ENCODE assay signal across 8 cellular contexts in the genomic region with DNA sequence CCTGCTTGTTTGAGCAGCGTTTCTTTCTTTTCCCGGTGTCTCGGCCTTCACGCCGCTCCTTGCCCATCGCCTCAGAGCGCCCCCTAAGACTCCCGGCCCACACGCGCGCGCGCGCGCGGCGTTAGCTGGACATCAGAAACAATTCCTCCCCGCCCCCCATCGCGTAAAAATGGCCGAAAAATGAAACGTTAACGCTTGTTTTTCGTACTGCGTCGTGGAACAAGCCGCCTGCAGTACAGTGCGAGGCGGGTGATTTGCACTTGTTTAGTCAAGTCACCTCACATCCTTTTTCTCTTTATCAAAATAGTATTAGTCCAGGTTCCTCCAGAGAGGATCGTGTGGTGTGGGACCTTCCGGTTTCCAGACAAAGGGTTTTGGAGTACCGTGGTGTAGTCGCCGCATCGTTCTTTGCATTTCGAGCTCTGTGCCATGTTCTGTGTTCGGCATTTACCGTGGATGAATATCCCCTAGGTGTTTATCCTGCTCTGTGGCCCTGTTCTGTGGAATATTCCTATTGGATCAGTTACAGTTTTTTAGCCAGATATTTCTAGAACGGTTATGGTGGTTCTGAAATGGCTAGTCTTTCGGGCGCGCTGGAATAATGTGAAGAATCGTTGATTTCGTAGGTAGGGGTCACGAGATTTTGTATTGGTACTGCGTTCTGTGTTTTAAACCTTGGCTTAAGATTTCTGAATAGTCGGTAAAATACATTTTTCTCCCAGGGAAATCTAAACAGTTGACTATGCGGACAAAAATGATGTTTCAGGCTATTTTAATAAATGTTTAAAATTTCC. TPM values are rescaled to one million over a fixed set of nuclear protein-coding genes. Genes with fewer than 3 reads are reported as not detected.
A peak's percentile ranks its signal among the peaks of the same experiment; 100 is the strongest.
DNase-seq lines count a peak whose midpoint lies in the region; ATAC-seq and TF ChIP-seq lines count a peak whose summit lies in the region.

No MANE protein-coding gene starts in this region.

- peaks cover 24% of the 10 kb centered on the region for H3K36me3 Mint-ChIP-seq in CD8-positive, alpha-beta T cell
- H3K36me3 Mint-ChIP-seq in activated T-helper 1 cell treated with anti-CD3 and anti-CD28 coated beads, Interleukin-12 subunit alpha, Interleukin-12 subunit beta, Interleukin-2, Interleukin-4 antibody, amounts not matched to agents 30 ng/mL and 10 ng/mL and 1 ng/mL, durations not matched to agents 14 hours and 24 hours and 36 hours (ENCODE audit: low read depth), result peaks cover 22% of the 10 kb centered on the region
- peaks cover 0 to 18% (median 0%) of the 10 kb centered on the region in 5 donors for H3K36me3 Mint-ChIP-seq in naive thymus-derived CD4-positive, alpha-beta T cell

- H3F3A ChIP-seq in OCI-LY1 (ENCODE audit: insufficient read depth, low read length), result no peaks in the 10 kb centered on the region

- H3K9me3 ChIP-seq in CD8-positive, alpha-beta T cell (ENCODE audit: low read length), result no peaks in the 10 kb centered on the region
- no peaks in the 10 kb centered on the region for H3K9me3 ChIP-seq in OCI-LY1 (ENCODE audit: low read length)
- H3K9me3 ChIP-seq in fibroblast of lung (ENCODE audit: control insufficient read depth, insufficient read depth, low read depth, low read length), result no peaks in the 10 kb centered on the region
- no peaks in the 10 kb centered on the region for H3K9me3 ChIP-seq in naive thymus-derived CD4-positive, alpha-beta T cell (ENCODE audit: control insufficient read depth in 2 of 3, low read length in 3 of 3)
- H3K9me3 ChIP-seq in stomach smooth muscle (ENCODE audit: control insufficient read depth in 2 of 2, low read length in 2 of 2), result no peaks in the 10 kb centered on the region

- H3K27ac ChIP-seq in CD8-positive, alpha-beta T cell (ENCODE audit: low read depth, low read length), result peak overlapping the region; percentile 98
- H3K27ac ChIP-seq in OCI-LY1 (ENCODE audit: low read depth, low read length, poor library complexity, severe bottlenecking) (peak overlapping the region; percentile 91), fibroblast of lung (ENCODE audit: insufficient read depth, low read length) (peak overlapping the region; percentile 98), stomach smooth muscle (ENCODE audit: low read length) (peak overlapping the region; percentile 99)
- H3K27ac ChIP-seq in naive thymus-derived CD4-positive, alpha-beta T cell (ENCODE audit: low read depth, low read length), result peak overlapping the region; percentile 98

- peak; percentile 24 to 70 (median 54) for DNase-seq in CD8-positive, alpha-beta T cell
- peak; percentile 50 for DNase-seq in activated T-helper 1 cell treated with anti-CD3 and anti-CD28 coated beads, Interleukin-12 subunit alpha, Interleukin-12 subunit beta, Interleukin-2, Interleukin-4 antibody, amounts not matched to agents 30 ng/mL and 10 ng/mL and 1 ng/mL, durations not matched to agents 14 hours and 24 hours and 36 hours (ENCODE audit: low spot score)
- peak; percentile 80 to 85 for DNase-seq in fibroblast of lung (ENCODE audit: low read depth in 2 of 2)
- peak; percentile 46 to 68 (median 59) for DNase-seq in naive thymus-derived CD4-positive, alpha-beta T cell

- CTCF ChIA-PET in CD8-positive, alpha-beta T cell (lab: Charles Lee), result interaction anchor here (0.9 to 1.5 kb wide), 7 partner anchors 10 to 128 kb away, joined by 3 to 11 read pairs (median 3); a partner anchor contains a TSS
- CTCF ChIA-PET in naive thymus-derived CD4-positive, alpha-beta T cell (lab: Charles Lee), result no interaction called here

- intact Hi-C loops in CD8-positive, alpha-beta T cell (cut with DNase I, micrococcal nuclease), result loop anchor here (2.0 to 10.0 kb wide), 9 partner anchors 14 to 960 kb away; a partner anchor contains a TSS
- intact Hi-C loops in activated T-helper 1 cell treated with anti-CD3 and anti-CD28 coated beads, Interleukin-12 subunit alpha, Interleukin-12 subunit beta, Interleukin-2, Interleukin-4 antibody, amounts not matched to agents 30 ng/mL and 10 ng/mL and 1 ng/mL, durations not matched to agents 14 hours and 24 hours and 36 hours (cut with micrococcal nuclease), result loop anchor here (1.0 to 10.0 kb wide), 6 partner anchors 12 to 1540 kb away; a partner anchor contains a TSS
- intact Hi-C loops in naive thymus-derived CD4-positive, alpha-beta T cell (cut with micrococcal nuclease), result loop anchor here (1.0 to 10.0 kb wide), 9 partner anchors 12 to 1540 kb away; a partner anchor contains a TSS

- ATAC-seq in CD8-positive, alpha-beta T cell, result peak; percentile 15
- ATAC-seq in GM19324 (IDR thresholded peaks at IDR 0.05; ENCODE audit: low FRiP score, unreplicated experiment) (peak; percentile 44), HG03521 (IDR thresholded peaks at IDR 0.05; ENCODE audit: unreplicated experiment) (peak; percentile 32)
- peak; percentile 12 for ATAC-seq in naive thymus-derived CD4-positive, alpha-beta T cell

- H3K4me2 ChIP-seq in OCI-LY1 (ENCODE audit: low read length) (peak overlapping the region; percentile 68), fibroblast of lung (ENCODE audit: extremely low read depth, insufficient read depth, low read length) (peak overlapping the region; percentile 89)

- TF ChIP-seq CTCF in CD8-positive, alpha-beta T cell (IDR thresholded peaks at IDR 0.05), result no peak
- TF ChIP-seq CTCF in OCI-LY1 (IDR thresholded peaks at IDR 0.05; ENCODE audit: low read length) (peak; percentile 39), fibroblast of lung (conservative IDR thresholded peaks at IDR 0.05 in 1 of 2, IDR thresholded peaks at IDR 0.05 in 1 of 2; ENCODE audit: low read depth in 1 of 2, low read length in 2 of 2) (peak; percentile 32 to 43)

- H3K36me3 ChIP-seq in CD8-positive, alpha-beta T cell (ENCODE audit: insufficient read depth, low read length), result no peaks in the 10 kb centered on the region
- H3K36me3 ChIP-seq in OCI-LY1 (ENCODE audit: insufficient read depth, low read length), result peaks cover 19% of the 10 kb centered on the region
- H3K36me3 ChIP-seq in fibroblast of lung (ENCODE audit: control insufficient read depth, insufficient read depth, low read length), result no peaks in the 10 kb centered on the region
- peaks cover 0 to 13% (median 0%) of the 10 kb centered on the region in 3 experiments for H3K36me3 ChIP-seq in naive thymus-derived CD4-positive, alpha-beta T cell (ENCODE audit: control insufficient read depth in 2 of 3, insufficient read depth in 3 of 3, low read length in 3 of 3)
- no peaks in the 10 kb centered on the region for H3K36me3 ChIP-seq in stomach smooth muscle (ENCODE audit: control insufficient read depth in 2 of 2, insufficient read depth in 2 of 2, low read length in 2 of 2)

- H3K4me1 ChIP-seq in CD8-positive, alpha-beta T cell (ENCODE audit: insufficient read depth, low read length), result peaks cover 43% of the 10 kb centered on the region
- H3K4me1 ChIP-seq in OCI-LY1 (ENCODE audit: insufficient read depth, low read length, severe bottlenecking), result peaks cover 46% of the 10 kb centered on the region
- peaks cover 3% of the 10 kb centered on the region for H3K4me1 ChIP-seq in fibroblast of lung (ENCODE audit: control insufficient read depth, extremely low read depth, insufficient read depth, low read length)
- H3K4me1 ChIP-seq in naive thymus-derived CD4-positive, alpha-beta T cell (ENCODE audit: control insufficient read depth in 2 of 2, insufficient read depth in 2 of 2, low read length in 2 of 2), result peaks cover 37 to 43% of the 10 kb centered on the region in 2 donors
- peaks cover 27% of the 10 kb centered on the region for H3K4me1 ChIP-seq in stomach smooth muscle (ENCODE audit: control insufficient read depth, insufficient read depth, low read length)

- POLR2A ChIA-PET in CD8-positive, alpha-beta T cell (lab: Charles Lee), result interaction anchor here (0.7 to 4.1 kb wide), 20 partner anchors 10 to 751 kb away, joined by 3 to 75 read pairs (median 6); a partner anchor contains a TSS
- POLR2A ChIA-PET in naive thymus-derived CD4-positive, alpha-beta T cell (lab: Charles Lee), result interaction anchor here (0.6 to 6.7 kb wide), 28 partner anchors 10 to 941 kb away, joined by 3 to 67 read pairs (median 5); a partner anchor contains a TSS

- H3K9ac ChIP-seq in OCI-LY1 (ENCODE audit: low read length), result peak overlapping the region; percentile 97
- H3K9ac ChIP-seq in fibroblast of lung (ENCODE audit: insufficient read depth, low read length), result peak overlapping the region; percentile 99
- peak overlapping the region; percentile 98 to 99 for H3K9ac ChIP-seq in stomach smooth muscle (ENCODE audit: low read length in 2 of 2)

- no peaks in the 10 kb centered on the region for H3K27me3 ChIP-seq in CD8-positive, alpha-beta T cell (ENCODE audit: insufficient read depth, low read length)
- H3K27me3 ChIP-seq in OCI-LY1 (ENCODE audit: insufficient read depth, low read length) (no peaks in the 10 kb centered on the region), fibroblast of lung (ENCODE audit: control insufficient read depth, insufficient read depth, low read length) (no peaks in the 10 kb centered on the region), stomach smooth muscle (ENCODE audit: control insufficient read depth in 1 of 2, insufficient read depth in 2 of 2, low read length in 2 of 2) (no peaks in the 10 kb centered on the region)
- H3K27me3 ChIP-seq in naive thymus-derived CD4-positive, alpha-beta T cell (ENCODE audit: control insufficient read depth in 2 of 2, insufficient read depth in 2 of 2, low read length in 2 of 2), result no peaks in the 10 kb centered on the region

- H3K9me3 Mint-ChIP-seq in CD8-positive, alpha-beta T cell, result no peaks in the 10 kb centered on the region
- no peaks in the 10 kb centered on the region for H3K9me3 Mint-ChIP-seq in activated T-helper 1 cell treated with anti-CD3 and anti-CD28 coated beads, Interleukin-12 subunit alpha, Interleukin-12 subunit beta, Interleukin-2, Interleukin-4 antibody, amounts not matched to agents 30 ng/mL and 10 ng/mL and 1 ng/mL, durations not matched to agents 14 hours and 24 hours and 36 hours
- peaks cover 0 to 2% (median 0%) of the 10 kb centered on the region in 11 donors for H3K9me3 Mint-ChIP-seq in naive thymus-derived CD4-positive, alpha-beta T cell

- H3K4me1 Mint-ChIP-seq in CD8-positive, alpha-beta T cell (ENCODE audit: low read depth), result peaks cover 49% of the 10 kb centered on the region
- peaks cover 45% of the 10 kb centered on the region for H3K4me1 Mint-ChIP-seq in activated T-helper 1 cell treated with anti-CD3 and anti-CD28 coated beads, Interleukin-12 subunit alpha, Interleukin-12 subunit beta, Interleukin-2, Interleukin-4 antibody, amounts not matched to agents 30 ng/mL and 10 ng/mL and 1 ng/mL, durations not matched to agents 14 hours and 24 hours and 36 hours (ENCODE audit: low read depth)
- H3K4me1 Mint-ChIP-seq in naive thymus-derived CD4-positive, alpha-beta T cell, result peaks cover 41 to 55% (median 51%) of the 10 kb centered on the region in 7 donors

- no peak overlapping the region for H2AFZ ChIP-seq in OCI-LY1 (ENCODE audit: low read length)
- H2AFZ ChIP-seq in fibroblast of lung (ENCODE audit: low read length), result no peak overlapping the region

- no peaks in the 10 kb centered on the region; the same call in 1 of the 2 replicates for H4K20me1 ChIP-seq in OCI-LY1 (ENCODE audit: insufficient read depth, low read length)
- peaks cover 14% of the 10 kb centered on the region for H4K20me1 ChIP-seq in fibroblast of lung (ENCODE audit: control insufficient read depth, extremely low read depth, insufficient read depth, low read length)

- H3K4me3 ChIP-seq in CD8-positive, alpha-beta T cell (ENCODE audit: low read depth, low read length), result peak overlapping the region; percentile 94
- peak overlapping the region; percentile 97 for H3K4me3 ChIP-seq in OCI-LY1 (ENCODE audit: low read depth, low read length, poor library complexity, severe bottlenecking)
- peak overlapping the region; percentile 66 to 94 (median 86) for H3K4me3 ChIP-seq in fibroblast of lung (replicated peaks in 1 of 4; ENCODE audit: control extremely low read depth in 1 of 4, insufficient read depth in 1 of 4, low read depth in 3 of 4, low read length in 4 of 4)
- peak overlapping the region; percentile 87 for H3K4me3 ChIP-seq in naive thymus-derived CD4-positive, alpha-beta T cell (ENCODE audit: low read length)
- H3K4me3 ChIP-seq in stomach smooth muscle (ENCODE audit: low read length in 2 of 2), result peak overlapping the region; percentile 93 to 97

- H3K79me2 ChIP-seq in OCI-LY1 (ENCODE audit: insufficient read depth, low read length) (peaks cover 57% of the 10 kb centered on the region), fibroblast of lung (ENCODE audit: control insufficient read depth, insufficient read depth, low read length) (peaks cover 63% of the 10 kb centered on the region)

- H3K4me3 Mint-ChIP-seq in CD8-positive, alpha-beta T cell, result peak overlapping the region; percentile 98
- peak overlapping the region; percentile 95 for H3K4me3 Mint-ChIP-seq in activated T-helper 1 cell treated with anti-CD3 and anti-CD28 coated beads, Interleukin-12 subunit alpha, Interleukin-12 subunit beta, Interleukin-2, Interleukin-4 antibody, amounts not matched to agents 30 ng/mL and 10 ng/mL and 1 ng/mL, durations not matched to agents 14 hours and 24 hours and 36 hours
- peak overlapping the region; percentile 91 to 99 (median 98) for H3K4me3 Mint-ChIP-seq in naive thymus-derived CD4-positive, alpha-beta T cell

- H3K9me2 ChIP-seq in OCI-LY1 (ENCODE audit: low read depth, low read length), result no peaks in the 10 kb centered on the region

- no peaks in the 10 kb centered on the region for H3K27me3 Mint-ChIP-seq in CD8-positive, alpha-beta T cell (ENCODE audit: low read depth)
- no peaks in the 10 kb centered on the region for H3K27me3 Mint-ChIP-seq in activated T-helper 1 cell treated with anti-CD3 and anti-CD28 coated beads, Interleukin-12 subunit alpha, Interleukin-12 subunit beta, Interleukin-2, Interleukin-4 antibody, amounts not matched to agents 30 ng/mL and 10 ng/mL and 1 ng/mL, durations not matched to agents 14 hours and 24 hours and 36 hours (ENCODE audit: insufficient read depth)
- H3K27me3 Mint-ChIP-seq in naive thymus-derived CD4-positive, alpha-beta T cell, result no peaks in the 10 kb centered on the region

- H3K27ac Mint-ChIP-seq in CD8-positive, alpha-beta T cell, result peak overlapping the region; percentile 98
- peak overlapping the region; percentile 94 for H3K27ac Mint-ChIP-seq in activated T-helper 1 cell treated with anti-CD3 and anti-CD28 coated beads, Interleukin-12 subunit alpha, Interleukin-12 subunit beta, Interleukin-2, Interleukin-4 antibody, amounts not matched to agents 30 ng/mL and 10 ng/mL and 1 ng/mL, durations not matched to agents 14 hours and 24 hours and 36 hours
- peak overlapping the region; percentile 96 to 100 (median 99) for H3K27ac Mint-ChIP-seq in naive thymus-derived CD4-positive, alpha-beta T cell

RNA-seq across cellular contexts. Expression of a gene that starts 1.0 kb away (rescaled TPM):
- total RNA-seq in CD8-positive, alpha-beta T cell, result 100 to 1,000 TPM; 420 to 430 TPM
- total RNA-seq in activated T-helper 1 cell treated with anti-CD3 and anti-CD28 coated beads, Interleukin-12 subunit alpha, Interleukin-12 subunit beta, Interleukin-2, Interleukin-4 antibody, amounts not matched to agents 30 ng/mL and 10 ng/mL and 1 ng/mL, durations not matched to agents 14 hours and 24 hours and 36 hours, result 232 and 258 TPM in 2 replicates
- total RNA-seq in fibroblast of lung, result 183 and 275 TPM in 2 replicates
- 167 and 175 TPM in 2 replicates for polyA plus RNA-seq in fibroblast of lung
- 175 and 191 TPM in 2 replicates for polyA plus RNA-seq in fibroblast of lung (2012)
- polyA minus RNA-seq in fibroblast of lung (ENCODE audit: low replicate concordance), result 142 and 162 TPM in 2 replicates
- 100 to 1,000 TPM; 219 to 333 (median 274) TPM for total RNA-seq in naive thymus-derived CD4-positive, alpha-beta T cell
- 100 to 1,000 TPM; 313 to 379 TPM for polyA plus RNA-seq in naive thymus-derived CD4-positive, alpha-beta T cell

RNA-seq across cellular contexts. Expression of a gene that starts 47.1 kb away (rescaled TPM):
- total RNA-seq in CD8-positive, alpha-beta T cell, result 100 to 1,000 TPM; 173 to 179 TPM
- total RNA-seq in activated T-helper 1 cell treated with anti-CD3 and anti-CD28 coated beads, Interleukin-12 subunit alpha, Interleukin-12 subunit beta, Interleukin-2, Interleukin-4 antibody, amounts not matched to agents 30 ng/mL and 10 ng/mL and 1 ng/mL, durations not matched to agents 14 hours and 24 hours and 36 hours, result 88.4 and 97.3 TPM in 2 replicates
- total RNA-seq in fibroblast of lung, result 59.0 and 68.1 TPM in 2 replicates
- polyA plus RNA-seq in fibroblast of lung, result 79.6 and 105 TPM in 2 replicates
- 52.0 and 69.1 TPM in 2 replicates for polyA plus RNA-seq in fibroblast of lung (2012)
- polyA minus RNA-seq in fibroblast of lung (ENCODE audit: low replicate concordance), result 2.3 and 2.4 TPM in 2 replicates
- 100 to 1,000 TPM in 3 of 5 experiments, 10 to 100 TPM in 2; 88.8 to 121 (median 106) TPM for total RNA-seq in naive thymus-derived CD4-positive, alpha-beta T cell
- 100 to 1,000 TPM; 374 to 417 TPM for polyA plus RNA-seq in naive thymus-derived CD4-positive, alpha-beta T cell

Comparison
In these comparisons a context has a peak if more than half of its experiments do, and no peak if none do; other contexts are left out.
1. Peak in every context shown above with its lines: DNase-seq, ATAC-seq, H3K4me3 ChIP-seq and H3K27ac ChIP-seq.